Comparison of ENCODE assay signal across 29 cellular contexts in genomic region chr12:131698286-131698685, GRCh38.
"Had no signal": no experiment of that assay in that cellular context is flagged by ENCODE, and none has a peak within 500 bp of the region (broad histone marks: within the 10 kb centered on the region; RNA-seq: fewer than 3 reads in every experiment).

No MANE protein-coding gene starts in this region.

- H3K27ac ChIP-seq: adrenal gland, body of pancreas, breast epithelium, PC-9, RWPE1 had no signal

- H2AFZ ChIP-seq: PC-9 had no signal

- H3K9me3 ChIP-seq: body of pancreas had no signal

- ATAC-seq: activated CD8-positive, alpha-beta T cell treated with anti-CD3 and anti-CD28 coated beads for 36 hours; activated naive CD4-positive, alpha-beta T cell treated with anti-CD3 and anti-CD28 coated beads, Interleukin-2, amount 50 U/mL, for 72 hours; activated T-cell treated with anti-CD3 and anti-CD28 coated beads, Interleukin-2, amount 50 U/mL, for 72 hours; activated T-helper 17 cell treated with anti-CD3 and anti-CD28 coated beads, Interleukin-2, amount 50 U/mL, for 72 hours; body of pancreas; Right ventricle myocardium inferior had no signal

- H3K36me3 ChIP-seq: adrenal gland, breast epithelium had no signal

- FAIRE-seq: astrocyte, RCC 7860 had no signal

- DNase-seq: activated CD4-positive, alpha-beta T cell treated with anti-CD3 and anti-CD28 coated beads, Interleukin-2, amount 10 ng/mL, durations not matched to agents 24 days and 14 days; activated CD4-positive, alpha-beta T cell treated with anti-CD3 and anti-CD28 coated beads, Interleukin-2, amount 50 U/mL, for 4 hours; activated CD8-positive, alpha-beta T cell treated with anti-CD3 and anti-CD28 coated beads for 36 hours; activated gamma-delta T cell treated with Interleukin-2 at 50 U/mL for 16 hours; activated naive CD4-positive, alpha-beta T cell treated with anti-CD3 and anti-CD28 coated beads for 36 hours; activated T-cell treated with anti-CD3 and anti-CD28 coated beads, Interleukin-2, amount 50 U/mL, for 1 hour; activated T-cell treated with anti-CD3 and anti-CD28 coated beads, Interleukin-2, amount 50 U/mL, for 72 hours; body of pancreas; KG1; MM.1S; NCI-H1092; NCI-H1436 treated with DMSO at 0.1 percent for 48 hours; NCI-H1694 treated with DMSO at 0.1 percent for 48 hours; NCI-H2029; NCI-H345; NCI-H524 treated with DMSO at 0.1 percent for 48 hours; PC-9; SW 1271; T-helper 1 cell; T-helper 2 cell; T-helper 9 cell had no signal

- H3K4me1 ChIP-seq: adrenal gland, body of pancreas, breast epithelium had no signal

- H3K4me3 ChIP-seq: adrenal gland, body of pancreas, breast epithelium, PC-9 had no signal

- H3K27me3 ChIP-seq: adrenal gland, body of pancreas had no signal

- H3K4me2 ChIP-seq: PC-9 had no signal
